In the genomic region with DNA sequence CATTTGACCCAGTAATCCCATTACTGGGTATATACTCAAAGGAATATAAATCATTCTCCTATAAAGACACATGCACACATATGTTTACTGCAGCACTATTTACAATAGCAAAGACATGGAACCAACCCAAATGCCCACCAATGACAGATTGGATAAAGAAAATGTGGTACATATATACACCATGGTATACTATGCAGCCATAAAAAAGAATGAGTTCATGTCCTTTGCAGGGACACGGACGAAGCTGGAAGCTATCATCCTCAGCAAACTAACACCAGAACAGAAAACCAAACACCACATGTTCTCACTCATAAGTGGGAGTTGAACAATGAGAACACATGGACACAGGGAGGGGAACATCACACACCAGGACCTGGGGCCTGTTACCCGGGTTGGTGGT, we compare ENCODE assay signal across 1 cellular context. TPM values are rescaled to one million over a fixed set of nuclear protein-coding genes. Genes with fewer than 3 reads are reported as not detected.
"Had no signal": no experiment of that assay in that cellular context is flagged by ENCODE, and none has a peak within 500 bp of the region (broad histone marks: within the 10 kb centered on the region; RNA-seq: fewer than 3 reads in every experiment).

No MANE protein-coding gene starts in this region.

RNA-seq across cellular contexts. Expression of a gene that starts 4.8 kb away (rescaled TPM):
- total RNA-seq: naive thymus-derived CD4-positive, alpha-beta T cell had no signal
- polyA plus RNA-seq: naive thymus-derived CD4-positive, alpha-beta T cell had no signal
